Comparison of ENCODE assay signal across 27 cellular contexts in the genomic region with DNA sequence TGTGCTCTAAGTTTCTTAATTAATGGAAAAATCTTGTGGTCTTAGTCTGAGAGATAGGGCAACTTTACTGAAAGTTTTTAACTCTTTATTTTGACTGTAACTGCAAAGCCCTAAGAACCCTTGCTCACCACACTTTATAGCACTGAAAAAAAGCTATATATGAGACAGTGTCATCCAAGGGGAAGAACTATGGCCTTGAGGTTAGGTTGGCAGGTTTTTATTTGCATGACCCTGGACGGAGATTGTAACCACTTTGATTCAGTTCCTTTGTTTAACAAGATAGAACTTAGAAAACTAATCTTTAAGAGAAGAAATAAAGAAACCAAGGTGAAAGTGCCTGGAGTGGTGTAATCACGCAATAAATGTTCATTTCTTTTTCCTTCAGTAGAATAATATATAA.
"Had no signal": no experiment of that assay in that cellular context is flagged by ENCODE, and none has a peak within 500 bp of the region (broad histone marks: within the 10 kb centered on the region; RNA-seq: fewer than 3 reads in every experiment).

No MANE protein-coding gene starts in this region.

- H3K27ac ChIP-seq: gastroesophageal sphincter, hepatocyte, parathyroid adenoma, psoas muscle, testis, vagina had no signal

- H3K4me3 Mint-ChIP-seq: activated CD8-positive, alpha-beta T cell treated with anti-CD3 and anti-CD28 coated beads for 36 hours; activated naive CD8-positive, alpha-beta T cell treated with anti-CD3 and anti-CD28 coated beads, Interleukin-2, amount 50 U/mL, for 24 hours; activated T-cell treated with anti-CD3 and anti-CD28 coated beads, Interleukin-2, amount 50 U/mL, for 4 hours; activated T-helper 17 cell treated with anti-CD3 and anti-CD28 coated beads, Interleukin-2, amount 50 U/mL, for 72 hours; immature natural killer cell; naive thymus-derived CD8-positive, alpha-beta T cell; neural crest cell; type B pancreatic cell had no signal

- H3K9ac ChIP-seq: parathyroid adenoma had no signal

- DNase-seq: activated CD4-positive, alpha-beta T cell treated with anti-CD3 and anti-CD28 coated beads, Interleukin-2, amount 50 U/mL, for 1 hour; activated CD4-positive, CD25-positive, alpha-beta regulatory T cell treated with anti-CD3 and anti-CD28 coated beads, Interleukin-2, amount 50 U/mL, for 72 hours; activated CD8-positive, alpha-beta T cell treated with anti-CD3 and anti-CD28 coated beads for 36 hours; activated gamma-delta T cell treated with Interleukin-2 at 50 U/mL for 16 hours; activated naive CD4-positive, alpha-beta T cell treated with anti-CD3 and anti-CD28 coated beads, Interleukin-2, amount 50 U/mL, for 16 hours; activated naive CD8-positive, alpha-beta T cell treated with anti-CD3 and anti-CD28 coated beads, Interleukin-2, amount 50 U/mL, for 24 hours; activated T-cell treated with anti-CD3 and anti-CD28 coated beads, Interleukin-2, amount 50 U/mL, for 4 hours; amygdala; caudate nucleus; cortex of kidney; immature natural killer cell; kidney; left colon; naive thymus-derived CD8-positive, alpha-beta T cell; occipital lobe; psoas muscle; stimulated activated CD4-positive, alpha-beta T cell treated with anti-CD3 and anti-CD28 coated beads, Interleukin-15, amount 100 ng/mL, for 24 hours; stimulated activated CD4-positive, alpha-beta T cell treated with anti-CD3 and anti-CD28 coated beads, Interleukin-2, amount 100 ng/mL, for 24 hours; stimulated activated naive CD4-positive, alpha-beta T cell treated with Interleukin-2 at 50 U/mL for 16 hours; testis had no signal

- H3K4me2 ChIP-seq: hepatocyte had no signal

- H3K36me3 Mint-ChIP-seq: immature natural killer cell; naive thymus-derived CD8-positive, alpha-beta T cell; type B pancreatic cell had no signal

- H3K27me3 ChIP-seq: gastroesophageal sphincter, hepatocyte, testis, vagina had no signal

- H3K27ac Mint-ChIP-seq: activated CD8-positive, alpha-beta T cell treated with anti-CD3 and anti-CD28 coated beads for 36 hours; activated naive CD8-positive, alpha-beta T cell treated with anti-CD3 and anti-CD28 coated beads, Interleukin-2, amount 50 U/mL, for 24 hours; activated T-helper 17 cell treated with anti-CD3 and anti-CD28 coated beads, Interleukin-2, amount 50 U/mL, for 72 hours; immature natural killer cell; naive thymus-derived CD8-positive, alpha-beta T cell; type B pancreatic cell had no signal

- H2AFZ ChIP-seq: hepatocyte, parathyroid adenoma had no signal

- H3K4me1 Mint-ChIP-seq: activated naive CD8-positive, alpha-beta T cell treated with anti-CD3 and anti-CD28 coated beads, Interleukin-2, amount 50 U/mL, for 24 hours; activated T-helper 17 cell treated with anti-CD3 and anti-CD28 coated beads, Interleukin-2, amount 50 U/mL, for 72 hours; immature natural killer cell; neural crest cell had no signal

- H3K4me3 ChIP-seq: gastroesophageal sphincter, hepatocyte, psoas muscle, testis, vagina had no signal

- ATAC-seq: activated CD8-positive, alpha-beta T cell treated with anti-CD3 and anti-CD28 coated beads for 36 hours; activated naive CD8-positive, alpha-beta T cell treated with anti-CD3 and anti-CD28 coated beads, Interleukin-2, amount 50 U/mL, for 24 hours; activated T-cell treated with anti-CD3 and anti-CD28 coated beads, Interleukin-2, amount 50 U/mL, for 4 hours; activated T-helper 17 cell treated with anti-CD3 and anti-CD28 coated beads, Interleukin-2, amount 50 U/mL, for 72 hours; gastroesophageal sphincter; left colon; naive thymus-derived CD8-positive, alpha-beta T cell; psoas muscle had no signal

- H3K79me2 ChIP-seq: hepatocyte, parathyroid adenoma had no signal

- H3K27me3 Mint-ChIP-seq: activated T-helper 17 cell treated with anti-CD3 and anti-CD28 coated beads, Interleukin-2, amount 50 U/mL, for 72 hours; type B pancreatic cell had no signal

- H3K36me3 ChIP-seq: gastroesophageal sphincter, vagina had no signal

- H3K4me1 ChIP-seq: gastroesophageal sphincter, parathyroid adenoma, psoas muscle, testis, vagina had no signal

- H3K9me3 ChIP-seq: gastroesophageal sphincter, psoas muscle, testis, vagina had no signal

- H3K9me3 Mint-ChIP-seq: activated CD8-positive, alpha-beta T cell treated with anti-CD3 and anti-CD28 coated beads for 36 hours; activated naive CD8-positive, alpha-beta T cell treated with anti-CD3 and anti-CD28 coated beads, Interleukin-2, amount 50 U/mL, for 24 hours; activated T-cell treated with anti-CD3 and anti-CD28 coated beads, Interleukin-2, amount 50 U/mL, for 4 hours; activated T-helper 17 cell treated with anti-CD3 and anti-CD28 coated beads, Interleukin-2, amount 50 U/mL, for 72 hours; naive thymus-derived CD8-positive, alpha-beta T cell; neural crest cell; type B pancreatic cell had no signal
